ENCODE assay signal across 15 cellular contexts in the genomic region with DNA sequence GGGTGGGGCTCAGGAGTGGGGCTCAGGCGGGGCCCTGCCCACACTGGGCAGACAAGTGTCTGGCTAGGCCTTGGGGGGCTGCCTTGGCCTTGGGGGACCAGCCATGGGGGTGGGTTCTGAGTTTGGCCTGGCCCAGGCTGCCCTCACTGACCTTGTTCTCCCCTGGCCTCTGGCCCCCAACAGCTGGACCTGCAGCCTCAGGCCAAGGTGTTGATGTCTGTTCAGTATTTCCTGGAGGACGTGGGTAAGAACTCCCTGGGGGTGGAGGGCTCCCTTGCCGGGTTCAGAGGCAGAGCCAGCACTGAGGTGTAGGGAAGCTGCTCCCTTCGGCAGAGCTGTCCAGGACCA.
DNase-seq lines count a peak whose midpoint lies in the region; ATAC-seq lines count a peak whose summit lies in the region.
"Had no signal": no experiment of that assay in that cellular context is flagged by ENCODE, and none has a peak within 500 bp of the region (broad histone marks: within the 10 kb centered on the region; RNA-seq: fewer than 3 reads in every experiment).

No MANE protein-coding gene starts in this region.

- no peaks in the 10 kb centered on the region for H3K9me3 Mint-ChIP-seq in dendritic cell treated with granulocyte-macrophage colony-stimulating factor and Interleukin-4, amounts not matched to agents 40 ng/mL and 50 ng/mL, for 4 days
- H3K9me3 Mint-ChIP-seq: activated naive CD4-positive, alpha-beta T cell treated with anti-CD3 and anti-CD28 coated beads, Interleukin-2, amount 10 ng/mL, durations not matched to agents 7 days and 5 days; stimulated activated effector memory CD8-positive, alpha-beta T cell treated with anti-CD3 and anti-CD28 coated beads, Interleukin-12 subunit alpha, Interleukin-12 subunit beta, amount 100 ng/mL, for 72 hours had no signal

- ATAC-seq in GM18520 (IDR thresholded peaks at IDR 0.05; ENCODE audit: unreplicated experiment), result peak; percentile 13
- ATAC-seq in GM21526 (IDR thresholded peaks at IDR 0.05; ENCODE audit: low FRiP score, unreplicated experiment), result peak; percentile 3
- ATAC-seq in HG03108 (IDR thresholded peaks at IDR 0.05; ENCODE audit: unreplicated experiment), result peak; percentile 4

- no peaks in the 10 kb centered on the region for H3K27me3 Mint-ChIP-seq in dendritic cell treated with granulocyte-macrophage colony-stimulating factor and Interleukin-4, amounts not matched to agents 40 ng/mL and 50 ng/mL, for 4 days
- H3K27me3 Mint-ChIP-seq: activated naive CD4-positive, alpha-beta T cell treated with anti-CD3 and anti-CD28 coated beads, Interleukin-2, amount 10 ng/mL, durations not matched to agents 7 days and 5 days had no signal

- intact Hi-C loops in dendritic cell treated with granulocyte-macrophage colony-stimulating factor and Interleukin-4, amounts not matched to agents 40 ng/mL and 50 ng/mL, for 4 days (cut with micrococcal nuclease), result loop anchor here (5.0 kb wide), 1 partner anchor 49 kb away; a partner anchor contains a TSS

- peaks cover 100% of the 10 kb centered on the region for H3K36me3 Mint-ChIP-seq in dendritic cell treated with granulocyte-macrophage colony-stimulating factor and Interleukin-4, amounts not matched to agents 40 ng/mL and 50 ng/mL, for 4 days (ENCODE audit: low read depth)

- peak overlapping the region; percentile 28 for H3K27ac Mint-ChIP-seq in dendritic cell treated with granulocyte-macrophage colony-stimulating factor and Interleukin-4, amounts not matched to agents 40 ng/mL and 50 ng/mL, for 4 days
- H3K27ac Mint-ChIP-seq: activated naive CD4-positive, alpha-beta T cell treated with anti-CD3 and anti-CD28 coated beads, Interleukin-2, amount 10 ng/mL, durations not matched to agents 7 days and 5 days; stimulated activated effector memory CD8-positive, alpha-beta T cell treated with anti-CD3 and anti-CD28 coated beads, Interleukin-12 subunit alpha, Interleukin-12 subunit beta, amount 100 ng/mL, for 72 hours had no signal

- no peak for DNase-seq in stimulated activated CD4-positive, alpha-beta T cell treated with anti-CD3 and anti-CD28 coated beads, Interleukin-2, amount 100 ng/mL, for 48 hours
- DNase-seq in SIG-M5 treated with dmso at 0.1 percent for 504 hours (lab: John Stamatoyannopoulos, UW; ENCODE audit: unreplicated experiment) (no peak), D341Med (ENCODE audit: low spot score) (no peak), glomerular visceral epithelial cell (ENCODE audit: extremely low spot score) (no peak)
- DNase-seq: activated naive CD4-positive, alpha-beta T cell treated with anti-CD3 and anti-CD28 coated beads, Interleukin-2, amount 10 ng/mL, durations not matched to agents 7 days and 5 days; effector CD8-positive, alpha-beta T cell; NCI-H1694; right cardiac atrium; stimulated activated CD4-positive, alpha-beta T cell treated with anti-CD3 and anti-CD28 coated beads, Interleukin-4, amount 100 ng/mL, for 1 hour; uterus had no signal

- peaks cover 78% of the 10 kb centered on the region for H3K4me1 Mint-ChIP-seq in dendritic cell treated with granulocyte-macrophage colony-stimulating factor and Interleukin-4, amounts not matched to agents 40 ng/mL and 50 ng/mL, for 4 days (ENCODE audit: low read depth)

- peak overlapping the region; percentile 4 for H3K4me3 Mint-ChIP-seq in dendritic cell treated with granulocyte-macrophage colony-stimulating factor and Interleukin-4, amounts not matched to agents 40 ng/mL and 50 ng/mL, for 4 days
- H3K4me3 Mint-ChIP-seq: activated naive CD4-positive, alpha-beta T cell treated with anti-CD3 and anti-CD28 coated beads, Interleukin-2, amount 10 ng/mL, durations not matched to agents 7 days and 5 days; stimulated activated effector memory CD8-positive, alpha-beta T cell treated with anti-CD3 and anti-CD28 coated beads, Interleukin-12 subunit alpha, Interleukin-12 subunit beta, amount 100 ng/mL, for 72 hours had no signal
